In genomic region chr2:173589604-173590277, GRCh38 we compare ENCODE assay signal across 10 cellular contexts.
DNase-seq lines count a peak whose midpoint lies in the region; ATAC-seq, FAIRE-seq and TF ChIP-seq lines count a peak whose summit lies in the region.
"Had no signal": no experiment of that assay in that cellular context is flagged by ENCODE, and none has a peak within 500 bp of the region (broad histone marks: within the 10 kb centered on the region; RNA-seq: fewer than 3 reads in every experiment).

No MANE protein-coding gene starts in this region.

- H3K27me3 ChIP-seq in RWPE2 (ENCODE audit: insufficient read depth, poor library complexity, severe bottlenecking): no peaks in the 10 kb centered on the region
- no peaks in the 10 kb centered on the region for H3K27me3 ChIP-seq in heart left ventricle

- H3K9me3 ChIP-seq in RWPE2 (ENCODE audit: severe bottlenecking) (peaks cover 2% of the 10 kb centered on the region), heart left ventricle (peaks cover 0 to 18% (median 0%) of the 10 kb centered on the region in 12 donors)

- no peak for TF ChIP-seq CTCF in RWPE2 (IDR thresholded peaks at IDR 0.05; ENCODE audit: poor library complexity, severe bottlenecking)
- no peak for TF ChIP-seq CTCF in heart left ventricle (IDR thresholded peaks at IDR 0.05)
- no peak for TF ChIP-seq CTCF in GM20000 (IDR thresholded peaks at IDR 0.05; ENCODE audit: extremely low read depth, missing control alignments)

- no peak overlapping the region for H3K4me3 ChIP-seq in RWPE2 (ENCODE audit: severe bottlenecking)
- peak overlapping the region in 1 of 12 donors; percentile 25 for H3K4me3 ChIP-seq in heart left ventricle
- H3K4me3 ChIP-seq: HAP-1 had no signal

- no peak for TF ChIP-seq POLR2A in heart left ventricle (IDR thresholded peaks at IDR 0.05)

- intact Hi-C loops in heart left ventricle (cut with DNase I): loop anchor here in 2 of 10 donors (10.0 kb wide), 2 partner anchors 465 to 745 kb away; partner anchors contain the start of gene SP9 (in 1 of the 2)

- H3K36me3 ChIP-seq in RWPE2 (ENCODE audit: low read depth) (no peaks in the 10 kb centered on the region), heart left ventricle (no peaks in the 10 kb centered on the region)
- H3K36me3 ChIP-seq: HAP-1 had no signal

- 58 to 78% (median 67%) methylated on average over 3 of the region's 3 CpGs for WGBS in heart left ventricle, 4 donors

- peak; percentile 9 for DNase-seq in SIG-M5 treated with dmso at 0.1 percent for 504 hours (lab: John Stamatoyannopoulos, UW; ENCODE audit: unreplicated experiment)
- DNase-seq in SIG-M5 (lab: John Stamatoyannopoulos, UW): no peak
- peak; percentile 78 for DNase-seq in RWPE2 (ENCODE audit: low spot score)
- no peak for DNase-seq in heart left ventricle
- DNase-seq in HTR-8/SVneo (ENCODE audit: insufficient read length, low spot score): no peak
- no peak for DNase-seq in GM20000 (ENCODE audit: low spot score)
- DNase-seq: GF-D8 had no signal

- H3K27ac ChIP-seq in RWPE2 (ENCODE audit: poor library complexity, severe bottlenecking): peak overlapping the region; percentile 94
- H3K27ac ChIP-seq in heart left ventricle: peak overlapping the region in 9 of 12 donors; percentile 31 to 68 (median 51)

- FAIRE-seq in HTR-8/SVneo (lab: Jason Lieb, UNC): no peak

- ATAC-seq in RWPE2 (ENCODE audit: low read depth) (peak; percentile 80), heart left ventricle (peak; percentile 37 to 57 (median 43)), GM18511 (IDR thresholded peaks at IDR 0.05; ENCODE audit: unreplicated experiment) (no peak), GM21423 (IDR thresholded peaks at IDR 0.05; ENCODE audit: unreplicated experiment) (no peak)

- H3K4me1 ChIP-seq in RWPE2 (ENCODE audit: insufficient read depth, poor library complexity, severe bottlenecking): peaks cover 28% of the 10 kb centered on the region
- H3K4me1 ChIP-seq in heart left ventricle: peaks cover 0 to 15% (median 4%) of the 10 kb centered on the region in 12 donors

Comparison
In these comparisons a context has a peak if more than half of its experiments do, and no peak if none do; other contexts are left out.
1. DNase-seq: peak in SIG-M5 treated with dmso at 0.1 percent for 504 hours (single experiment) and RWPE2 (single experiment); none in SIG-M5 (single experiment), heart left ventricle (0 of 5), HTR-8/SVneo (single experiment) and GM20000 (single experiment).
2. ATAC-seq: peak in RWPE2 (single experiment) and heart left ventricle (4 of 4); none in GM18511 (single experiment) and GM21423 (single experiment).